In the genomic region with DNA sequence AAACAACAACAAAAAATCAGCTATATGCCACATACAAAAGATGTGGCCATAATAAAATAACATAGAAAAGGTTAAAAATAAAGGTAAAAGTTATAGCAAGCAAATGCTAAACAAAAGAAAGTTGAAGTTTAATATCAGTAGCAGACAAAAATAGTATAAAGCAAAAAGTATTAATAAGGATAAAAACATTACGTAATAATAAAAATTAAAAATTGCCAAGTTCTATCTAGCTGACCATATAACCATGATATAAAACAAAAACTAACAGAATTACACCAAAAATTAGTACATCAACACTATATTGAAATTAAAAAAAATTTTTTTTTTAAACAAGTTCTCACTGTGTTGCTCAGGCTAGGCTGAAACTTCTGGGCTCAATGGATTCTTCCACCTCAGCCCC, we compare ENCODE assay signal across 21 cellular contexts. TPM values are rescaled to one million over a fixed set of nuclear protein-coding genes. Genes with fewer than 3 reads are reported as not detected.
DNase-seq lines count a peak whose midpoint lies in the region; ATAC-seq, FAIRE-seq and TF ChIP-seq lines count a peak whose summit lies in the region.
"Had no signal": no experiment of that assay in that cellular context is flagged by ENCODE, and none has a peak within 500 bp of the region (broad histone marks: within the 10 kb centered on the region; RNA-seq: fewer than 3 reads in every experiment).

No MANE protein-coding gene starts in this region.

- no peaks in the 10 kb centered on the region for H4K20me1 ChIP-seq in IMR-90 (ENCODE audit: insufficient read depth, low read length)
- no peaks in the 10 kb centered on the region for H4K20me1 ChIP-seq in K562 (replicated peaks; ENCODE audit: control insufficient read depth, insufficient read depth, low read length)

- H3K4ac ChIP-seq in IMR-90 (ENCODE audit: low read depth, low read length): no peak overlapping the region

- H3K14ac ChIP-seq in IMR-90 (replicated peaks; ENCODE audit: low read depth, low read length): no peak overlapping the region

- H3K36me3 ChIP-seq in IMR-90 (ENCODE audit: control insufficient read depth, insufficient read depth, low read length) (no peaks in the 10 kb centered on the region), K562 (ENCODE audit: control insufficient read depth, insufficient read depth, low read length) (no peaks in the 10 kb centered on the region)
- H3K36me3 ChIP-seq: BE2C, HAP-1 had no signal

- H3K9me1 ChIP-seq in IMR-90 (ENCODE audit: insufficient read depth, low read length): no peaks in the 10 kb centered on the region
- no peaks in the 10 kb centered on the region for H3K9me1 ChIP-seq in K562 (ENCODE audit: control insufficient read depth, insufficient read depth, low read length)

- H3K9ac ChIP-seq in IMR-90 (ENCODE audit: low read depth, low read length) (no peak overlapping the region), K562 (ENCODE audit: insufficient read depth in 1 of 2, low read depth in 2 of 2, low read length in 2 of 2) (no peak overlapping the region)

- ATAC-seq in IMR-90 (ENCODE audit: low read depth): no peak
- ATAC-seq in K562: no peak
- ATAC-seq in GM18867 (IDR thresholded peaks at IDR 0.05; ENCODE audit: unreplicated experiment): no peak
- ATAC-seq: GM12878 had no signal

- DNase-seq in IMR-90 (no peak), K562 (ENCODE audit: extremely low read depth in 1 of 4, low spot score in 3 of 4) (no peak), frontal cortex (ENCODE audit: low spot score in 2 of 2) (no peak), anterior cingulate cortex (lab: John Stamatoyannopoulos, UW) (no peak)
- no peak for DNase-seq in activated T-cell treated with anti-CD3 and anti-CD28 coated beads, Interleukin-2, amount 50 U/mL, for 48 hours
- DNase-seq: ACHN; BE2C; C1 segment of cervical spinal cord; CD4-positive, CD25-positive, alpha-beta regulatory T cell; CD8-positive, alpha-beta memory T cell; COR-L47; DMS 273 treated with DMSO at 0.1 percent for 48 hours; DMS53; DND-41; EL had no signal

- BruUV-seq in IMR-90 (replicated peaks; lab: Mats Ljungman, UMichigan) (no TSS peak), K562 (replicated peaks; lab: Mats Ljungman, UMichigan) (no TSS peak)

- H4K5ac ChIP-seq in IMR-90 (ENCODE audit: low read depth, low read length): no peak overlapping the region

- CTCF ChIA-PET in IMR-90 (lab: Yijun Ruan, JAX): no interaction called here
- CTCF ChIA-PET in K562 (lab: Yijun Ruan, JAX; ENCODE audit: low intra/inter-chr PET ratio): no interaction called here

- H3K27ac ChIP-seq in IMR-90 (ENCODE audit: insufficient read depth, low read length): no peak overlapping the region
- H3K27ac ChIP-seq in K562 (ENCODE audit: extremely low read depth, low read depth, low read length): no peak overlapping the region
- H3K27ac ChIP-seq: HL-60 had no signal

- H2BK5ac ChIP-seq in IMR-90 (ENCODE audit: low read depth, low read length, poor library complexity, severe bottlenecking): no peak overlapping the region

- POLR2A ChIA-PET in IMR-90 (lab: Charles Lee; ENCODE audit: unreplicated experiment): no interaction called here
- POLR2A ChIA-PET in K562 (lab: Yijun Ruan, JAX): interaction anchor here (0.8 to 1.6 kb wide), 2 partner anchors 11 to 12 kb away, joined by 3 to 5 read pairs; no protein-coding TSS in a partner anchor

- H2AK9ac ChIP-seq in IMR-90 (replicated peaks; ENCODE audit: low read depth, low read length, poor library complexity): no peak overlapping the region

- H3K18ac ChIP-seq in IMR-90 (ENCODE audit: low read depth, low read length): no peak overlapping the region

- no peak overlapping the region for H2AK5ac ChIP-seq in IMR-90 (ENCODE audit: low read depth, low read length)

- intact Hi-C loops in IMR-90 (cut with micrococcal nuclease): no loop called here
- intact Hi-C loops in K562 (cut with micrococcal nuclease): no loop called here

- dilution Hi-C loops in IMR-90 (cut with HindIII; ENCODE audit: low sequenced_read_pairs, unreplicated experiment): no loop called here

- H3K79me1 ChIP-seq in IMR-90 (ENCODE audit: low read depth in 1 of 2, low read length in 2 of 2): no peaks in the 10 kb centered on the region

- TF ChIP-seq EP300 in K562 (IDR thresholded peaks at IDR 0.05; ENCODE audit: low read length): no peak

- H3K9me3 ChIP-seq in IMR-90 (ENCODE audit: control insufficient read depth, insufficient read depth, low read length) (no peaks in the 10 kb centered on the region), K562 (replicated peaks; ENCODE audit: control insufficient read depth, insufficient read depth, low read depth, low read length) (no peaks in the 10 kb centered on the region)
- H3K9me3 ChIP-seq: BE2C, HAP-1 had no signal

- no peak overlapping the region for H4K91ac ChIP-seq in IMR-90 (ENCODE audit: insufficient read depth, low read depth, low read length)

- no peak overlapping the region for H4K8ac ChIP-seq in IMR-90 (ENCODE audit: low read depth in 2 of 2, low read length in 2 of 2)

- TF ChIP-seq POLR2A in IMR-90 (IDR thresholded peaks at IDR 0.05; ENCODE audit: low read depth, low read length) (no peak), K562 (conservative IDR thresholded peaks at IDR 0.05) (no peak)

- no peaks in the 10 kb centered on the region for H3K79me2 ChIP-seq in K562 (ENCODE audit: control insufficient read depth, insufficient read depth, low read length)

- H3K27me3 ChIP-seq in IMR-90 (ENCODE audit: control insufficient read depth, insufficient read depth, low read length) (peaks cover 11% of the 10 kb centered on the region), K562 (ENCODE audit: control insufficient read depth in 2 of 2, insufficient read depth in 2 of 2, low read length in 2 of 2) (peaks cover 0 to 4% of the 10 kb centered on the region in 2 experiments; a peak in 1 of 5 replicates)
- H3K27me3 ChIP-seq: BE2C had no signal

- in situ Hi-C loops in IMR-90 (cut with MboI; ENCODE audit: low sequenced_read_pairs) (no loop called here), K562 (cut with MboI) (no loop called here)

- no peak overlapping the region for H2AFZ ChIP-seq in IMR-90 (replicated peaks; ENCODE audit: low read length, poor library complexity)
- no peak overlapping the region for H2AFZ ChIP-seq in K562 (ENCODE audit: low read depth, low read length)

- TF ChIP-seq RAD21 in IMR-90 (IDR thresholded peaks at IDR 0.05; ENCODE audit: low read length): no peak
- TF ChIP-seq RAD21 in K562 (CRISPR knock-in tag; conservative IDR thresholded peaks at IDR 0.05 in 1 of 2, IDR thresholded peaks at IDR 0.05 in 1 of 2): no peak

- H3K4me3 ChIP-seq in IMR-90 (ENCODE audit: insufficient read depth, low read depth, low read length) (no peak overlapping the region), K562 (no peak overlapping the region)
- H3K4me3 ChIP-seq: GM12878, HAP-1 had no signal

- FAIRE-seq in K562 (lab: Jason Lieb, UNC): no peak
- peak; percentile 28 for FAIRE-seq in frontal cortex (lab: Jason Lieb, UNC)
- FAIRE-seq: GM12878, GM19239 had no signal

- H2BK120ac ChIP-seq in IMR-90 (ENCODE audit: low read depth, low read length): no peak overlapping the region

- no peak overlapping the region for H2BK15ac ChIP-seq in IMR-90 (ENCODE audit: low read depth, low read length)

- H3K4me2 ChIP-seq in IMR-90 (ENCODE audit: low read depth, low read length): no peak overlapping the region
- H3K4me2 ChIP-seq in K562 (ENCODE audit: insufficient read depth, low read length): no peak overlapping the region

- TF ChIP-seq CTCF in IMR-90 (conservative IDR thresholded peaks at IDR 0.05; ENCODE audit: low read depth, low read length) (no peak), K562 (IDR thresholded peaks at IDR 0.05 in 2 of 3, conservative IDR thresholded peaks at IDR 0.05 in 1 of 3; ENCODE audit: insufficient read depth in 2 of 3, low read depth in 1 of 3, low read length in 3 of 3) (no peak)

- no peak overlapping the region for H2BK20ac ChIP-seq in IMR-90 (ENCODE audit: low read depth, low read length)

- WGBS in IMR-90 (ENCODE audit: extremely low coverage in 2 of 2, insufficient read length in 1 of 2), 2 experiments: no CpG with 5 or more reads among the region's 1 CpG
- WGBS in K562 (ENCODE audit: insufficient coverage, low coverage, missing lambda C conversion rate): 69% methylated on average over 1 of the region's 1 CpG

- H3K4me1 ChIP-seq in IMR-90 (ENCODE audit: control insufficient read depth, insufficient read depth, low read length) (no peaks in the 10 kb centered on the region), K562 (replicated peaks in 1 of 2; ENCODE audit: control insufficient read depth in 2 of 2, insufficient read depth in 2 of 2, low read length in 2 of 2) (no peaks in the 10 kb centered on the region)
- H3K4me1 ChIP-seq: BE2C, HAP-1 had no signal

- H3K23ac ChIP-seq in IMR-90 (ENCODE audit: low read depth, low read length): no peak overlapping the region

- no peak overlapping the region for H3K56ac ChIP-seq in IMR-90 (ENCODE audit: extremely low read depth, insufficient read depth, low read length)

RNA-seq across cellular contexts. Expression of gene SMG7, which starts 15.5 kb away (rescaled TPM):
- total RNA-seq in IMR-90 (2012; rRNA removed) (20.8 and 22.6 TPM in 2 replicates), K562 (2014; rRNA removed) (23.4 and 28.1 TPM in 2 replicates), K562 (2014; rRNA removed; fragmentation: Illumina TruSeq; extraction: Trizol) (28.1 and 30.9 TPM in 2 replicates), K562 (2015; rRNA removed; fragmentation: Illumina TruSeq; extraction: Trizol) (29.0 and 30.4 TPM in 2 replicates), K562 (2021) (62.1 and 69.7 TPM in 2 replicates), frontal cortex (19.2 TPM)
- polyA plus RNA-seq in IMR-90 (2012; rRNA removed) (17.2 and 18.1 TPM in 2 replicates), K562 (2011; rRNA removed) (59.0 and 64.8 TPM in 2 replicates), K562 (2014; fragmentation: Illumina TruSeq; extraction: Trizol) (59.9 and 74.6 TPM in 2 replicates), K562 (2014; fragmentation: Nextera tagmentation; extraction: Ambion mirVana) (10 to 100 TPM; 12.4 to 12.5 TPM), K562 (2014; rRNA removed) (34.6 and 38.7 TPM in 2 replicates)
- 8.2 and 8.6 TPM in 2 replicates for polyA plus RNA-seq in IMR-90 (2012; cell fraction: cytosol; rRNA removed)
- 13.7 and 32.0 TPM in 2 replicates for polyA plus RNA-seq in IMR-90 (2012; cell fraction: nucleus; rRNA removed; ENCODE audit: low replicate concordance)
- 62.4 and 123 TPM in 2 replicates for total RNA-seq in K562 (2011; cell fraction: chromatin; rRNA removed; ENCODE audit: low replicate concordance)
- 36.4 and 37.6 TPM in 2 replicates for total RNA-seq in K562 (2011; cell fraction: nucleolus; rRNA removed)
- 49.6 and 67.6 TPM in 2 replicates for total RNA-seq in K562 (2011; cell fraction: nucleoplasm; rRNA removed)
- 41.6 and 49.6 TPM in 2 replicates for polyA plus RNA-seq in K562 (2011; cell fraction: cytosol; rRNA removed)
- polyA plus RNA-seq in K562 (2011; cell fraction: nucleus; rRNA removed): 69.9 and 76.0 TPM in 2 replicates
- 28.7 and 36.9 TPM in 2 replicates for polyA plus RNA-seq in K562 (2012)
- 89.9 and 91.6 TPM in 2 replicates for polyA minus RNA-seq in K562 (2011; rRNA and poly(A)+ RNA removed)
- 38.0 and 42.5 TPM in 2 replicates for polyA minus RNA-seq in K562 (2011; cell fraction: cytosol; rRNA and poly(A)+ RNA removed)
- polyA minus RNA-seq in K562 (2011; cell fraction: nucleus; rRNA and poly(A)+ RNA removed): 55.1 and 87.4 TPM in 2 replicates

RNA-seq across cellular contexts. Expression of gene NMNAT2, which starts 38.6 kb away (rescaled TPM):
- total RNA-seq in IMR-90 (2012; rRNA removed) (0.36 and 0.56 TPM in 2 replicates), K562 (2014; rRNA removed) (not detected in 2 replicates), K562 (2014; rRNA removed; fragmentation: Illumina TruSeq; extraction: Trizol) (not detected in 2 replicates), K562 (2015; rRNA removed; fragmentation: Illumina TruSeq; extraction: Trizol) (not detected in 2 replicates), K562 (2021) (not detected in 2 replicates), frontal cortex (34.2 TPM)
- polyA plus RNA-seq in IMR-90 (2012; rRNA removed) (1.5 and 2.4 TPM in 2 replicates), K562 (2011; rRNA removed) (not detected in 2 replicates), K562 (2014; fragmentation: Illumina TruSeq; extraction: Trizol) (not detected in 2 replicates), K562 (2014; fragmentation: Nextera tagmentation; extraction: Ambion mirVana) (not detected), K562 (2014; rRNA removed) (not detected in 2 replicates)
- polyA plus RNA-seq in IMR-90 (2012; cell fraction: cytosol; rRNA removed): 0.19 and 1.0 TPM in 2 replicates
- polyA plus RNA-seq in IMR-90 (2012; cell fraction: nucleus; rRNA removed; ENCODE audit: low replicate concordance): 0.21 and 0.83 TPM in 2 replicates
- not detected in 2 replicates for total RNA-seq in K562 (2011; cell fraction: chromatin; rRNA removed; ENCODE audit: low replicate concordance)
- not detected in 2 replicates for total RNA-seq in K562 (2011; cell fraction: nucleolus; rRNA removed)
- not detected in 2 replicates for total RNA-seq in K562 (2011; cell fraction: nucleoplasm; rRNA removed)
- polyA plus RNA-seq in K562 (2011; cell fraction: cytosol; rRNA removed): not detected in 2 replicates
- not detected in 2 replicates for polyA plus RNA-seq in K562 (2011; cell fraction: nucleus; rRNA removed)
- polyA plus RNA-seq in K562 (2012): not detected in 2 replicates
- not detected in 2 replicates for polyA minus RNA-seq in K562 (2011; rRNA and poly(A)+ RNA removed)
- polyA minus RNA-seq in K562 (2011; cell fraction: cytosol; rRNA and poly(A)+ RNA removed): not detected in 2 replicates
- polyA minus RNA-seq in K562 (2011; cell fraction: nucleus; rRNA and poly(A)+ RNA removed): not detected in 2 replicates
- total RNA-seq: CD4-positive, CD25-positive, alpha-beta regulatory T cell; CD8-positive, alpha-beta memory T cell had no signal
- polyA plus RNA-seq: CD4-positive, CD25-positive, alpha-beta regulatory T cell; CD8-positive, alpha-beta memory T cell; IgD-negative memory B cell had no signal

Comparison
In these comparisons a context has a peak if more than half of its experiments do, and no peak if none do; other contexts are left out.
1. RNA of gene NMNAT2, which starts 38.6 kb away (total RNA-seq): 34.2 TPM in frontal cortex (single experiment); 0.36 to 0.56 TPM in IMR-90 and not detected in K562; every median in the first group is over 10 times any median in the second.